In the genomic region with DNA sequence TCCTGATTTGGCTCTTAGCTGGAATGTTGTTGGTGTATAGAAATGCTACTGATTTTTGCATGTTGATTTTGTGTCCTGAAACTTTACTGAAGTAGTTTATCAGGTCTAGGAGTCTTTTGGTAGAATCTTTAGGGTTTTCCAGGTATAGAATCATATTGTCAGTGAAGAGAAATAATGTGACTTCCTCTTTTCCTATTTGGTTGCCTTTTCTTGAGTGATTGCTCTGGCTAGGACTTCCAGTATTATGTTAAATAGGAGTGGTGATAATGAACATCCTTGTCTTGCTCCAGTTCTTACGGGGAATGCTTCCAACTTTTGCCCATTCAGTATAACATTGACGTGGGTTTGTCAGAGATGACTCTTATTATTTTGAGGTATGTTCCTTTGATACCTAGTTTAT, we compare ENCODE assay signal across 37 cellular contexts.
"Had no signal": no experiment of that assay in that cellular context is flagged by ENCODE, and none has a peak within 500 bp of the region (broad histone marks: within the 10 kb centered on the region; RNA-seq: fewer than 3 reads in every experiment).

No MANE protein-coding gene starts in this region.

- H3K27ac Mint-ChIP-seq: activated CD4-positive, alpha-beta memory T cell treated with anti-CD3 and anti-CD28 coated beads for 36 hours; activated CD4-positive, alpha-beta T cell treated with anti-CD3 and anti-CD28 coated beads for 36 hours; activated CD8-positive, alpha-beta T cell treated with anti-CD3 and anti-CD28 coated beads for 36 hours; activated naive CD4-positive, alpha-beta T cell treated with anti-CD3 and anti-CD28 coated beads, Interleukin-2, amount 10 ng/mL, durations not matched to agents 7 days and 5 days; activated naive CD4-positive, alpha-beta T cell treated with anti-CD3 and anti-CD28 coated beads, Interleukin-2, amount 50 U/mL, for 24 hours; activated naive CD8-positive, alpha-beta T cell; activated naive CD8-positive, alpha-beta T cell treated with anti-CD3 and anti-CD28 coated beads, Interleukin-2, amount 10 ng/mL, durations not matched to agents 7 days and 5 days; activated naive CD8-positive, alpha-beta T cell treated with anti-CD3 and anti-CD28 coated beads, Interleukin-2, amount 50 U/mL, for 24 hours; activated T-cell treated with anti-CD3 and anti-CD28 coated beads, Interleukin-2, amount 50 U/mL, for 72 hours; activated T-helper 1 cell treated with anti-CD3 and anti-CD28 coated beads, Interleukin-12 subunit alpha, Interleukin-12 subunit beta, Interleukin-2, Interleukin-4 antibody, amounts not matched to agents 30 ng/mL and 10 ng/mL and 1 ng/mL, durations not matched to agents 14 hours and 24 hours and 36 hours; activated T-helper 17 cell treated with anti-CD3 and anti-CD28 coated beads, Interleukin-2, amount 50 U/mL, for 72 hours; brain; T-helper 1 cell treated with Interleukin-12 subunit alpha and Interleukin-12 subunit beta and Interleukin-4 antibody, amounts not matched to agents 30 μg/mL and 1 μg/mL, for 36 hours; T-helper 2 cell treated with Interferon-gamma antibody and Interleukin-4, amounts not matched to agents 5 μg/mL and 100 μg/mL, for 36 hours; WTC11 had no signal

- DNase-seq: activated CD4-positive, alpha-beta memory T cell treated with anti-CD3 and anti-CD28 coated beads for 36 hours; activated CD4-positive, alpha-beta T cell treated with anti-CD3 and anti-CD28 coated beads for 1 hour; activated CD4-positive, alpha-beta T cell treated with anti-CD3 and anti-CD28 coated beads for 36 hours; activated CD4-positive, alpha-beta T cell treated with anti-CD3 and anti-CD28 coated beads for 48 hours; activated CD4-positive, alpha-beta T cell treated with anti-CD3 and anti-CD28 coated beads, Interleukin-2, amount 50 U/mL, for 1 hour; activated CD4-positive, alpha-beta T cell treated with anti-CD3 and anti-CD28 coated beads, Interleukin-2, amount 50 U/mL, for 4 hours; activated CD4-positive, CD25-positive, alpha-beta regulatory T cell; activated CD8-positive, alpha-beta memory T cell treated with anti-CD3 and anti-CD28 coated beads, Interleukin-2, amount 50 U/mL, for 4 hours; activated CD8-positive, alpha-beta T cell treated with anti-CD3 and anti-CD28 coated beads for 36 hours; activated effector memory CD4-positive, alpha-beta T cell treated with Interleukin-2 at 50 U/mL for 16 hours; activated gamma-delta T cell; activated naive CD4-positive, alpha-beta T cell treated with anti-CD3 and anti-CD28 coated beads, Interleukin-2, amount 10 ng/mL, durations not matched to agents 7 days and 5 days; activated naive CD4-positive, alpha-beta T cell treated with Interleukin-2 at 50 U/mL for 16 hours; activated naive CD8-positive, alpha-beta T cell treated with anti-CD3 and anti-CD28 coated beads, Interleukin-2, amount 10 ng/mL, durations not matched to agents 7 days and 5 days; activated naive CD8-positive, alpha-beta T cell treated with anti-CD3 and anti-CD28 coated beads, Interleukin-2, amount 50 U/mL, for 24 hours; activated T-cell treated with anti-CD3 and anti-CD28 coated beads for 4 hours; activated T-cell treated with anti-CD3 and anti-CD28 coated beads, Interleukin-2, amount 50 U/mL, for 1 hour; activated T-cell treated with anti-CD3 and anti-CD28 coated beads, Interleukin-2, amount 50 U/mL, for 4 hours; activated T-cell treated with anti-CD3 and anti-CD28 coated beads, Interleukin-2, amount 50 U/mL, for 72 hours; amygdala; anterior cingulate cortex; caudate nucleus; cerebellar nuclear complex; T-helper 1 cell; T-helper 2 cell; T-helper 9 cell; WERI-Rb-1 had no signal

- H3K4me1 Mint-ChIP-seq: activated naive CD4-positive, alpha-beta T cell treated with anti-CD3 and anti-CD28 coated beads, Interleukin-2, amount 10 ng/mL, durations not matched to agents 7 days and 5 days; activated naive CD8-positive, alpha-beta T cell treated with anti-CD3 and anti-CD28 coated beads, Interleukin-2, amount 10 ng/mL, durations not matched to agents 7 days and 5 days; activated naive CD8-positive, alpha-beta T cell treated with anti-CD3 and anti-CD28 coated beads, Interleukin-2, amount 50 U/mL, for 24 hours; activated T-helper 17 cell treated with anti-CD3 and anti-CD28 coated beads, Interleukin-2, amount 50 U/mL, for 72 hours; brain had no signal

- H3K9me3 Mint-ChIP-seq: activated naive CD4-positive, alpha-beta T cell treated with anti-CD3 and anti-CD28 coated beads, Interleukin-2, amount 50 U/mL, for 24 hours; activated naive CD8-positive, alpha-beta T cell treated with anti-CD3 and anti-CD28 coated beads, Interleukin-2, amount 50 U/mL, for 24 hours; activated T-helper 17 cell treated with anti-CD3 and anti-CD28 coated beads, Interleukin-2, amount 50 U/mL, for 72 hours; central memory CD8-positive, alpha-beta T cell had no signal

- H3K27me3 Mint-ChIP-seq: activated CD4-positive, alpha-beta memory T cell treated with anti-CD3 and anti-CD28 coated beads for 36 hours; activated naive CD4-positive, alpha-beta T cell treated with anti-CD3 and anti-CD28 coated beads, Interleukin-2, amount 50 U/mL, for 24 hours had no signal

- H3K4me3 Mint-ChIP-seq: activated CD4-positive, alpha-beta memory T cell treated with anti-CD3 and anti-CD28 coated beads for 36 hours; activated CD4-positive, alpha-beta T cell treated with anti-CD3 and anti-CD28 coated beads for 36 hours; activated CD8-positive, alpha-beta T cell treated with anti-CD3 and anti-CD28 coated beads for 36 hours; activated naive CD4-positive, alpha-beta T cell treated with anti-CD3 and anti-CD28 coated beads, Interleukin-2, amount 10 ng/mL, durations not matched to agents 7 days and 5 days; activated naive CD4-positive, alpha-beta T cell treated with anti-CD3 and anti-CD28 coated beads, Interleukin-2, amount 50 U/mL, for 24 hours; activated naive CD8-positive, alpha-beta T cell; activated naive CD8-positive, alpha-beta T cell treated with anti-CD3 and anti-CD28 coated beads, Interleukin-2, amount 10 ng/mL, durations not matched to agents 7 days and 5 days; activated naive CD8-positive, alpha-beta T cell treated with anti-CD3 and anti-CD28 coated beads, Interleukin-2, amount 50 U/mL, for 24 hours; activated T-cell treated with anti-CD3 and anti-CD28 coated beads, Interleukin-2, amount 50 U/mL, for 4 hours; activated T-cell treated with anti-CD3 and anti-CD28 coated beads, Interleukin-2, amount 50 U/mL, for 72 hours; activated T-helper 1 cell treated with anti-CD3 and anti-CD28 coated beads, Interleukin-12 subunit alpha, Interleukin-12 subunit beta, Interleukin-2, Interleukin-4 antibody, amounts not matched to agents 30 ng/mL and 10 ng/mL and 1 ng/mL, durations not matched to agents 14 hours and 24 hours and 36 hours; activated T-helper 17 cell treated with anti-CD3 and anti-CD28 coated beads, Interleukin-2, amount 50 U/mL, for 72 hours; brain; central memory CD8-positive, alpha-beta T cell; T-helper 1 cell treated with Interleukin-12 subunit alpha and Interleukin-12 subunit beta and Interleukin-4 antibody, amounts not matched to agents 30 μg/mL and 1 μg/mL, for 36 hours; T-helper 2 cell treated with Interferon-gamma antibody and Interleukin-4, amounts not matched to agents 5 μg/mL and 100 μg/mL, for 36 hours; WTC11 had no signal

- H3K36me3 Mint-ChIP-seq: activated CD4-positive, alpha-beta memory T cell treated with anti-CD3 and anti-CD28 coated beads for 36 hours; activated naive CD4-positive, alpha-beta T cell treated with anti-CD3 and anti-CD28 coated beads, Interleukin-2, amount 10 ng/mL, durations not matched to agents 7 days and 5 days; activated naive CD4-positive, alpha-beta T cell treated with anti-CD3 and anti-CD28 coated beads, Interleukin-2, amount 50 U/mL, for 24 hours; activated naive CD8-positive, alpha-beta T cell; activated naive CD8-positive, alpha-beta T cell treated with anti-CD3 and anti-CD28 coated beads, Interleukin-2, amount 10 ng/mL, durations not matched to agents 7 days and 5 days; brain; WTC11 had no signal

- ATAC-seq: activated CD4-positive, alpha-beta T cell treated with anti-CD3 and anti-CD28 coated beads for 36 hours; activated CD4-positive, CD25-positive, alpha-beta regulatory T cell treated with anti-CD3 and anti-CD28 coated beads, Interleukin-2, amount 50 U/mL, for 24 hours; activated CD8-positive, alpha-beta T cell treated with anti-CD3 and anti-CD28 coated beads for 36 hours; activated naive CD8-positive, alpha-beta T cell treated with anti-CD3 and anti-CD28 coated beads, Interleukin-2, amount 50 U/mL, for 24 hours; activated T-cell treated with anti-CD3 and anti-CD28 coated beads, Interleukin-2, amount 50 U/mL, for 4 hours; activated T-cell treated with anti-CD3 and anti-CD28 coated beads, Interleukin-2, amount 50 U/mL, for 72 hours; activated T-helper 17 cell treated with anti-CD3 and anti-CD28 coated beads, Interleukin-2, amount 50 U/mL, for 72 hours; WTC11 had no signal
